23 cellular contexts compared by ENCODE assay signal in the genomic region with DNA sequence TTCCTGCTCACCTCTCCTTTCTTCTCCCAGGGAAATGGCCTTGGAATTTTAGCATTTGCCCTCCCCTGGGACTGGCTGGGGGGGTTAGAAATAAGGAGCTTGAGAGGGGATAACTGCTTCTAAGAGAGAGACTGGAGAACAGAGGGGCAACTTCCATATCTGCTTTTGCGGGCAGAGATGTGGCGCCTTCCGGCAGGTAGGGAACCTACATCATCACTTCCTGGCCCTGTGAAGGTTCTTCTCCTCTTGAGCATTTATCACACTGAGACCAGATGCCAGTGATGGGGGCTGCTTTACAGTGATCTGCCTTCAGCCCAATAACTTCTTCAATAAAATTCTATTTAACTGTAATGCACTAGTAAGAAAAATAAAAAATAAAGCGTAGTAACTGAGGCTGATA.
"Had no signal": no experiment of that assay in that cellular context is flagged by ENCODE, and none has a peak within 500 bp of the region (broad histone marks: within the 10 kb centered on the region; RNA-seq: fewer than 3 reads in every experiment).

No MANE protein-coding gene starts in this region.

- H3K36me3 ChIP-seq: gastrocnemius medialis, WERI-Rb-1 had no signal

- H3K27ac ChIP-seq: esophagus squamous epithelium, gastrocnemius medialis, thoracic aorta, WERI-Rb-1 had no signal

- DNase-seq: activated CD4-positive, alpha-beta T cell treated with anti-CD3 and anti-CD28 coated beads for 1 hour; activated CD4-positive, alpha-beta T cell treated with anti-CD3 and anti-CD28 coated beads, Interleukin-2, amount 50 U/mL, for 1 hour; activated CD8-positive, alpha-beta memory T cell treated with anti-CD3 and anti-CD28 coated beads, Interleukin-2, amount 50 U/mL, for 48 hours; activated naive CD4-positive, alpha-beta T cell treated with Interleukin-2 at 50 U/mL for 16 hours; activated T-cell treated with anti-CD3 and anti-CD28 coated beads, Interleukin-2, amount 50 U/mL, for 4 hours; aorta; caudate nucleus; effector memory CD4-positive, alpha-beta T cell; esophagus squamous epithelium; gastrocnemius medialis; hypothalamus; left ventricle myocardium superior; occipital lobe; SK-N-SH; small intestine; stimulated activated CD4-positive, alpha-beta T cell treated with anti-CD3 and anti-CD28 coated beads, Interleukin-2, amount 100 ng/mL, for 24 hours; upper lobe of left lung; WERI-Rb-1 had no signal

- H3K27ac Mint-ChIP-seq: activated T-helper 2 cell treated with anti-CD3 and anti-CD28 coated beads, Interferon-gamma antibody, Interleukin-2, Interleukin-4, amounts not matched to agents 10 μg/mL and 5 μg/mL and 100 μg/mL, durations not matched to agents 14 hours and 24 hours and 36 hours; brain; stimulated activated effector memory CD8-positive, alpha-beta T cell treated with anti-CD3 and anti-CD28 coated beads, Interleukin-12 subunit alpha, Interleukin-12 subunit beta, amount 100 ng/mL, for 72 hours; T-helper 2 cell treated with Interferon-gamma antibody and Interleukin-4, amounts not matched to agents 5 μg/mL and 100 μg/mL, for 36 hours had no signal

- ATAC-seq: activated T-cell treated with anti-CD3 and anti-CD28 coated beads, Interleukin-2, amount 50 U/mL, for 4 hours; gastrocnemius medialis; stimulated activated effector memory CD8-positive, alpha-beta T cell treated with anti-CD3 and anti-CD28 coated beads, Interleukin-12 subunit alpha, Interleukin-12 subunit beta, amount 100 ng/mL, for 72 hours had no signal

- H3K4me3 Mint-ChIP-seq: activated T-cell treated with anti-CD3 and anti-CD28 coated beads, Interleukin-2, amount 50 U/mL, for 4 hours; brain; stimulated activated effector memory CD8-positive, alpha-beta T cell treated with anti-CD3 and anti-CD28 coated beads, Interleukin-12 subunit alpha, Interleukin-12 subunit beta, amount 100 ng/mL, for 72 hours; T-helper 2 cell treated with Interferon-gamma antibody and Interleukin-4, amounts not matched to agents 5 μg/mL and 100 μg/mL, for 36 hours had no signal

- H3K4me1 ChIP-seq: esophagus squamous epithelium, gastrocnemius medialis, upper lobe of left lung had no signal

- H3K9me3 Mint-ChIP-seq: activated T-cell treated with anti-CD3 and anti-CD28 coated beads, Interleukin-2, amount 50 U/mL, for 4 hours; activated T-helper 2 cell treated with anti-CD3 and anti-CD28 coated beads, Interferon-gamma antibody, Interleukin-2, Interleukin-4, amounts not matched to agents 10 μg/mL and 5 μg/mL and 100 μg/mL, durations not matched to agents 14 hours and 24 hours and 36 hours; brain; stimulated activated effector memory CD8-positive, alpha-beta T cell treated with anti-CD3 and anti-CD28 coated beads, Interleukin-12 subunit alpha, Interleukin-12 subunit beta, amount 100 ng/mL, for 72 hours; T-helper 2 cell treated with Interferon-gamma antibody and Interleukin-4, amounts not matched to agents 5 μg/mL and 100 μg/mL, for 36 hours had no signal

- H3K27me3 ChIP-seq: esophagus squamous epithelium, gastrocnemius medialis, upper lobe of left lung had no signal

- H3K36me3 Mint-ChIP-seq: stimulated activated effector memory CD8-positive, alpha-beta T cell treated with anti-CD3 and anti-CD28 coated beads, Interleukin-12 subunit alpha, Interleukin-12 subunit beta, amount 100 ng/mL, for 72 hours had no signal

- H3K9me3 ChIP-seq: esophagus squamous epithelium, gastrocnemius medialis, SK-N-SH, thoracic aorta, upper lobe of left lung had no signal

- H3K4me3 ChIP-seq: esophagus squamous epithelium, gastrocnemius medialis, thoracic aorta, upper lobe of left lung had no signal

- H3K4me1 Mint-ChIP-seq: brain had no signal

- H3K9ac ChIP-seq: SK-N-SH had no signal

- H3K4me2 ChIP-seq: SK-N-SH had no signal
